ENCODE assay signal across 25 cellular contexts in the genomic region with DNA sequence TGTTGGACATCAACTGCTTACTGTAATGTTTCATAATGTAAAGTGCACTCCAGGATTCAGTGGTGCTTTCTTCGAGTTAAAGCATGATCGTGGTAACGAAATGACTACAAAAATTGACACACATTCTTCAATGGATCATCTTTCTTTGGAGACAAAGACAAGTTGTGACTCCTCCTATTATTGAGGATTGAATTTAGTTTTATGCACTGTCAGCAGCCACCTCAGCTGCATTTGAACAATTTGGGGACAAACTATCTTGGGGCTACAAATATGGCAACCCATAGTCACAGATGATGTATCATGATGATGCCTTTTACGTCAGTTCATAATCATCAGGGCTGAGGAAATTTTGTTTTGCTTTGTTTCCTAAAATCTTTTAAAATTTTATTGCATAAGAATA.
"Had no signal": no experiment of that assay in that cellular context is flagged by ENCODE, and none has a peak within 500 bp of the region (broad histone marks: within the 10 kb centered on the region; RNA-seq: fewer than 3 reads in every experiment).

No MANE protein-coding gene starts in this region.

- H3K4me2 ChIP-seq: hepatocyte had no signal

- H3K4me1 ChIP-seq: foreskin keratinocyte, left lung, lower lobe of right lung had no signal

- H3K9me3 ChIP-seq: gastroesophageal sphincter, heart left ventricle, left lung, lower lobe of right lung, mucosa of descending colon had no signal

- FAIRE-seq: endometrium, frontal cortex had no signal

- DNase-seq: dermis blood vessel endothelial cell; dorsolateral prefrontal cortex; effector CD8-positive, alpha-beta T cell; effector memory CD8-positive, alpha-beta T cell; endodermal cell; erythroblast; foreskin keratinocyte; heart left ventricle; hypothalamus; immature natural killer cell; islet precursor cell; left cardiac atrium; left lung; left ventricle myocardium superior; lower lobe of right lung; mesenchymal stem cell; mucosa of descending colon; naive B cell; naive thymus-derived CD8-positive, alpha-beta T cell had no signal

- H3K36me3 ChIP-seq: gastroesophageal sphincter, heart left ventricle, left lung, lower lobe of right lung had no signal

- H3K4me3 ChIP-seq: coronary artery, dorsolateral prefrontal cortex, gastroesophageal sphincter, heart left ventricle, hepatocyte, left lung, lower lobe of right lung, mucosa of descending colon had no signal

- ATAC-seq: effector memory CD8-positive, alpha-beta T cell; foreskin keratinocyte; gastroesophageal sphincter; heart left ventricle; left cardiac atrium; left lung; left ventricle myocardium superior; lower lobe of right lung; mucosa of descending colon; naive thymus-derived CD8-positive, alpha-beta T cell had no signal

- H3K79me2 ChIP-seq: hepatocyte had no signal

- H3K27ac ChIP-seq: coronary artery, dorsolateral prefrontal cortex, epithelial cell of prostate, foreskin keratinocyte, gastroesophageal sphincter, heart left ventricle, hepatocyte, left lung, lower lobe of right lung had no signal

- H2AFZ ChIP-seq: hepatocyte had no signal

- H3K27me3 ChIP-seq: dorsolateral prefrontal cortex, gastroesophageal sphincter, heart left ventricle, left lung had no signal
